8 cellular contexts compared by ENCODE assay signal in genomic region chr1:43946244-43947060, GRCh38. TPM values are rescaled to one million over a fixed set of nuclear protein-coding genes. Genes with fewer than 3 reads are reported as not detected.
DNase-seq lines count a peak whose midpoint lies in the region; ATAC-seq, FAIRE-seq and TF ChIP-seq lines count a peak whose summit lies in the region.

Gene IPO13, plus strand, starts transcription at chr1:43946950. Its CDS starts 651 bp downstream, at chr1:43947601.

- peak; percentile 41 for TF ChIP-seq CTCF in coronary artery (IDR thresholded peaks at IDR 0.05)

- intact Hi-C loops in activated CD4-positive, alpha-beta T cell treated with anti-CD3 and anti-CD28 coated beads, Interleukin-2, amount 10 ng/mL, durations not matched to agents 24 days and 14 days (cut with micrococcal nuclease) = loop anchor here (1.0 to 2.0 kb wide), 9 partner anchors 23 to 684 kb away; partner anchors contain the start of genes ATP6V0B, CCDC24, KDM4A and ST3GAL3

- H3K4me3 ChIP-seq in BLaER1 treated with 17β-estradiol and CSF1 and Interleukin-3, amounts not matched to agents 10 nM and 100 nM = peak within 1 kb of the TSS; percentile 74 to 92 (median 78)
- peak within 1 kb of the TSS; percentile 98 for H3K4me3 ChIP-seq in coronary artery

- no peaks in the 10 kb centered on the region for H3K9me3 Mint-ChIP-seq in activated CD4-positive, alpha-beta T cell treated with anti-CD3 and anti-CD28 coated beads, Interleukin-2, amount 10 ng/mL, durations not matched to agents 24 days and 14 days

- peak within 1 kb of the TSS; percentile 78 to 100 (median 99) for H3K4me2 ChIP-seq in BLaER1 treated with 17β-estradiol and CSF1 and Interleukin-3, amounts not matched to agents 10 nM and 100 nM

- peak within 1 kb of the TSS; percentile 97 for H3K27ac Mint-ChIP-seq in activated CD4-positive, alpha-beta T cell treated with anti-CD3 and anti-CD28 coated beads, Interleukin-2, amount 10 ng/mL, durations not matched to agents 24 days and 14 days

- H3K36me3 ChIP-seq in BLaER1 treated with 17β-estradiol and CSF1 and Interleukin-3, amounts not matched to agents 10 nM and 100 nM = peaks cover 13 to 43% (median 22%) of the 10 kb centered on the region in 11 experiments; a peak in 21 of 22 replicates

- peaks cover 34 to 65% (median 49%) of the 10 kb centered on the region in 10 experiments for H3K4me1 ChIP-seq in BLaER1 treated with 17β-estradiol and CSF1 and Interleukin-3, amounts not matched to agents 10 nM and 100 nM

- H3K27me3 ChIP-seq in BLaER1 treated with 17β-estradiol and CSF1 and Interleukin-3, amounts not matched to agents 10 nM and 100 nM = no peaks in the 10 kb centered on the region

- peaks cover 44% of the 10 kb centered on the region for H3K4me1 Mint-ChIP-seq in activated CD4-positive, alpha-beta T cell treated with anti-CD3 and anti-CD28 coated beads, Interleukin-2, amount 10 ng/mL, durations not matched to agents 24 days and 14 days

- ATAC-seq in HG03457 (IDR thresholded peaks at IDR 0.05; ENCODE audit: unreplicated experiment) (peak; percentile 87), left lobe of liver (peak; percentile 96)

- H3K27ac ChIP-seq in BLaER1 treated with 17β-estradiol and CSF1 and Interleukin-3, amounts not matched to agents 10 nM and 100 nM = peak within 1 kb of the TSS; percentile 91 to 100 (median 98)
- peak within 1 kb of the TSS; percentile 92 to 98 for H3K27ac ChIP-seq in coronary artery

- peak within 1 kb of the TSS; percentile 88 to 100 (median 98) for H3K9ac ChIP-seq in BLaER1 treated with 17β-estradiol and CSF1 and Interleukin-3, amounts not matched to agents 10 nM and 100 nM

- H4K20me1 ChIP-seq in BLaER1 treated with 17β-estradiol and CSF1 and Interleukin-3, amounts not matched to agents 10 nM and 100 nM = peaks cover 0 to 62% (median 19%) of the 10 kb centered on the region in 11 experiments; a peak in 12 of 22 replicates

- FAIRE-seq in GM19239 (lab: Jason Lieb, UNC) = peak; percentile 96

- DNase-seq in GM19239 (ENCODE audit: insufficient read length, low spot score) = peak; percentile 98
- peak; percentile 93 to 95 for DNase-seq in NCI-H524 (lab: John Stamatoyannopoulos, UW)
- peak; percentile 99 for DNase-seq in activated CD4-positive, alpha-beta T cell treated with anti-CD3 and anti-CD28 coated beads, Interleukin-2, amount 10 ng/mL, durations not matched to agents 24 days and 14 days
- DNase-seq in coronary artery (ENCODE audit: low spot score) = peak; percentile 97
- peak; percentile 97 for DNase-seq in left lobe of liver (ENCODE audit: low spot score)
- DNase-seq in stimulated activated CD4-positive, alpha-beta T cell treated with anti-CD3 and anti-CD28 coated beads, Interleukin-2, amount 100 ng/mL, for 4 hours (ENCODE audit: low read depth) = peak; percentile 92

- H3K4me3 Mint-ChIP-seq in activated CD4-positive, alpha-beta T cell treated with anti-CD3 and anti-CD28 coated beads, Interleukin-2, amount 10 ng/mL, durations not matched to agents 24 days and 14 days = peak within 1 kb of the TSS; percentile 99

- peaks cover 22% of the 10 kb centered on the region for H3K36me3 Mint-ChIP-seq in activated CD4-positive, alpha-beta T cell treated with anti-CD3 and anti-CD28 coated beads, Interleukin-2, amount 10 ng/mL, durations not matched to agents 24 days and 14 days (ENCODE audit: low read depth)

- H3K27me3 Mint-ChIP-seq in activated CD4-positive, alpha-beta T cell treated with anti-CD3 and anti-CD28 coated beads, Interleukin-2, amount 10 ng/mL, durations not matched to agents 24 days and 14 days = no peaks in the 10 kb centered on the region

- H3K9me3 ChIP-seq in BLaER1 treated with 17β-estradiol and CSF1 and Interleukin-3, amounts not matched to agents 10 nM and 100 nM (replicated peaks in 1 of 11) = no peaks in the 10 kb centered on the region

RNA-seq across cellular contexts. Expression of gene IPO13, which starts in this region (rescaled TPM):
- total RNA-seq in activated CD4-positive, alpha-beta T cell treated with anti-CD3 and anti-CD28 coated beads, Interleukin-2, amount 10 ng/mL, durations not matched to agents 24 days and 14 days = 26.3 and 26.6 TPM in 2 replicates
- total RNA-seq in left lobe of liver = 17.0 TPM

Comparison
In these comparisons a context has a peak if more than half of its experiments do, and no peak if none do; other contexts are left out.
1. Peak in every context shown above with its lines: DNase-seq, ATAC-seq, H3K4me3 ChIP-seq and H3K27ac ChIP-seq.